ENCODE assay signal across 12 cellular contexts in genomic region chr12:22321620-22322019, GRCh38. TPM values are rescaled to one million over a fixed set of nuclear protein-coding genes. Genes with fewer than 3 reads are reported as not detected.
DNase-seq lines count a peak whose midpoint lies in the region; ATAC-seq and TF ChIP-seq lines count a peak whose summit lies in the region.
"Had no signal": no experiment of that assay in that cellular context is flagged by ENCODE, and none has a peak within 500 bp of the region (broad histone marks: within the 10 kb centered on the region; RNA-seq: fewer than 3 reads in every experiment).

No MANE protein-coding gene starts in this region.

- WGBS in trophoblast cell (ENCODE audit: extremely low coverage, insufficient coverage, insufficient read length) = no CpG with 5 or more reads among the region's 2 CpGs

- no peaks in the 10 kb centered on the region for H3K36me3 Mint-ChIP-seq in activated CD8-positive, alpha-beta T cell treated with anti-CD3 and anti-CD28 coated beads for 36 hours (ENCODE audit: low read depth)
- H3K36me3 Mint-ChIP-seq in activated CD8-positive, alpha-beta T cell treated with anti-CD3 and anti-CD28 coated beads, Interleukin-2, amount 10 ng/mL, durations not matched to agents 7 days and 5 days (ENCODE audit: low read depth) = no peaks in the 10 kb centered on the region

- no peak overlapping the region for H4K8ac ChIP-seq in trophoblast cell (ENCODE audit: low read depth, low read length)

- H3K27me3 ChIP-seq in OCI-LY3 (ENCODE audit: low read depth, low read length) (no peaks in the 10 kb centered on the region), trophoblast cell (ENCODE audit: insufficient read depth, low read length) (no peaks in the 10 kb centered on the region)

- peak overlapping the region; percentile 62 for H2AFZ ChIP-seq in OCI-LY3 (ENCODE audit: low read depth, low read length)
- H2AFZ ChIP-seq in trophoblast cell (ENCODE audit: insufficient read depth, low read length, poor library complexity) = no peak overlapping the region

- POLR2A ChIA-PET in activated CD8-positive, alpha-beta T cell treated with anti-CD3 and anti-CD28 coated beads for 36 hours (lab: Charles Lee) = interaction anchor here (1.5 kb wide), 1 partner anchor 13 kb away, joined by 3 read pairs; the partner anchor contains the start of gene ST8SIA1
- POLR2A ChIA-PET in activated CD8-positive, alpha-beta T cell treated with anti-CD3 and anti-CD28 coated beads, Interleukin-2, amount 10 ng/mL, durations not matched to agents 7 days and 5 days (lab: Charles Lee) = interaction anchor here (1.2 kb wide), 1 partner anchor 88 kb away, joined by 4 read pairs; no protein-coding TSS in a partner anchor
- POLR2A ChIA-PET in GM10248 (lab: Yijun Ruan, JAX) = no interaction called here

- no peaks in the 10 kb centered on the region for H3K79me2 ChIP-seq in OCI-LY3 (ENCODE audit: low read length)
- no peaks in the 10 kb centered on the region for H3K79me2 ChIP-seq in trophoblast cell (ENCODE audit: control insufficient read depth, insufficient read depth, low read length, poor library complexity)

- H2BK5ac ChIP-seq in trophoblast cell (ENCODE audit: low read depth, low read length, poor library complexity) = no peak overlapping the region

- H2BK120ac ChIP-seq in trophoblast cell (ENCODE audit: insufficient read depth, low read length, poor library complexity) = no peak overlapping the region

- H3K4me1 Mint-ChIP-seq in activated CD8-positive, alpha-beta T cell treated with anti-CD3 and anti-CD28 coated beads for 36 hours (ENCODE audit: low read depth) = peaks cover 6% of the 10 kb centered on the region
- no peaks in the 10 kb centered on the region for H3K4me1 Mint-ChIP-seq in activated CD8-positive, alpha-beta T cell treated with anti-CD3 and anti-CD28 coated beads, Interleukin-2, amount 10 ng/mL, durations not matched to agents 7 days and 5 days (ENCODE audit: low read depth)
- H3K4me1 Mint-ChIP-seq: activated B cell treated with CpG ODN at 0.5 μM for 24 hours had no signal

- H3K27ac ChIP-seq in OCI-LY3 (ENCODE audit: low read length) (no peak overlapping the region), trophoblast cell (ENCODE audit: low read depth, low read length) (no peak overlapping the region)

- H3K4me3 ChIP-seq in OCI-LY3 (ENCODE audit: low read length) = no peak overlapping the region
- no peak overlapping the region for H3K4me3 ChIP-seq in cardiac fibroblast (replicated peaks in 1 of 2; ENCODE audit: low read depth in 2 of 2, low read length in 2 of 2)
- no peak overlapping the region for H3K4me3 ChIP-seq in trophoblast cell (ENCODE audit: low read depth, low read length)

- CTCF ChIA-PET in activated CD8-positive, alpha-beta T cell treated with anti-CD3 and anti-CD28 coated beads for 36 hours (lab: Charles Lee) = interaction anchor here (0.9 kb wide), 1 partner anchor 9 kb away, joined by 3 read pairs; no protein-coding TSS in a partner anchor
- CTCF ChIA-PET in activated CD8-positive, alpha-beta T cell treated with anti-CD3 and anti-CD28 coated beads, Interleukin-2, amount 10 ng/mL, durations not matched to agents 7 days and 5 days (lab: Charles Lee) = interaction anchor here (1.0 kb wide), 2 partner anchors 14 to 32 kb away, joined by 3 read pairs; no protein-coding TSS in a partner anchor
- CTCF ChIA-PET in GM10248 (lab: Yijun Ruan, JAX) = no interaction called here

- H3K79me1 ChIP-seq in trophoblast cell (ENCODE audit: low read length) = no peaks in the 10 kb centered on the region

- no peaks in the 10 kb centered on the region for H3K36me3 ChIP-seq in OCI-LY3 (replicated peaks; ENCODE audit: low read depth, low read length)
- no peaks in the 10 kb centered on the region for H3K36me3 ChIP-seq in trophoblast cell (ENCODE audit: control insufficient read depth in 1 of 2, insufficient read depth in 2 of 2, low read length in 2 of 2)

- peak overlapping the region; percentile 9 for H3K27ac Mint-ChIP-seq in activated CD8-positive, alpha-beta T cell treated with anti-CD3 and anti-CD28 coated beads for 36 hours
- H3K27ac Mint-ChIP-seq in activated CD8-positive, alpha-beta T cell treated with anti-CD3 and anti-CD28 coated beads, Interleukin-2, amount 10 ng/mL, durations not matched to agents 7 days and 5 days = no peak overlapping the region
- H3K27ac Mint-ChIP-seq: activated B cell treated with CpG ODN at 0.5 μM for 24 hours had no signal

- H3K4me1 ChIP-seq in OCI-LY3 (ENCODE audit: low read length) (peaks cover 19% of the 10 kb centered on the region), trophoblast cell (ENCODE audit: control insufficient read depth in 1 of 2, insufficient read depth in 2 of 2, low read length in 2 of 2) (peaks cover 0 to 2% of the 10 kb centered on the region in 2 experiments)

- ATAC-seq in activated CD8-positive, alpha-beta T cell treated with anti-CD3 and anti-CD28 coated beads for 36 hours = peak; percentile 74
- no peak for ATAC-seq in activated CD8-positive, alpha-beta T cell treated with anti-CD3 and anti-CD28 coated beads, Interleukin-2, amount 10 ng/mL, durations not matched to agents 7 days and 5 days

- no peaks in the 10 kb centered on the region for H3K9me3 ChIP-seq in OCI-LY3 (ENCODE audit: insufficient read depth, low read length)
- no peaks in the 10 kb centered on the region for H3K9me3 ChIP-seq in trophoblast cell (ENCODE audit: insufficient read depth, low read depth, low read length)

- no peak overlapping the region for H3K14ac ChIP-seq in trophoblast cell (ENCODE audit: low read length)

- H4K20me1 ChIP-seq in OCI-LY3 (ENCODE audit: insufficient read depth, low read length) = no peaks in the 10 kb centered on the region

- H3K9me3 Mint-ChIP-seq in activated CD8-positive, alpha-beta T cell treated with anti-CD3 and anti-CD28 coated beads for 36 hours = no peaks in the 10 kb centered on the region
- no peaks in the 10 kb centered on the region for H3K9me3 Mint-ChIP-seq in activated CD8-positive, alpha-beta T cell treated with anti-CD3 and anti-CD28 coated beads, Interleukin-2, amount 10 ng/mL, durations not matched to agents 7 days and 5 days (ENCODE audit: insufficient read depth)

- H3K4me3 Mint-ChIP-seq in activated CD8-positive, alpha-beta T cell treated with anti-CD3 and anti-CD28 coated beads for 36 hours = no peak overlapping the region
- no peak overlapping the region for H3K4me3 Mint-ChIP-seq in activated CD8-positive, alpha-beta T cell treated with anti-CD3 and anti-CD28 coated beads, Interleukin-2, amount 10 ng/mL, durations not matched to agents 7 days and 5 days
- H3K4me3 Mint-ChIP-seq: activated B cell treated with CpG ODN at 0.5 μM for 24 hours had no signal

- no peak for TF ChIP-seq CTCF in activated CD8-positive, alpha-beta T cell treated with anti-CD3 and anti-CD28 coated beads for 36 hours (IDR thresholded peaks at IDR 0.05)
- TF ChIP-seq CTCF in OCI-LY3 (IDR thresholded peaks at IDR 0.05; ENCODE audit: low read depth, low read length) (no peak), cardiac fibroblast (IDR thresholded peaks at IDR 0.05; ENCODE audit: low read depth, low read length) (no peak), GM10248 (IDR thresholded peaks at IDR 0.05; ENCODE audit: control extremely low read depth, extremely low read depth, low read depth, missing control alignments) (no peak)

- no peak overlapping the region for H4K12ac ChIP-seq in trophoblast cell (ENCODE audit: low read depth, low read length)

- no peak overlapping the region for H3K18ac ChIP-seq in trophoblast cell (ENCODE audit: low read length)

- peak; percentile 37 for DNase-seq in activated CD8-positive, alpha-beta T cell treated with anti-CD3 and anti-CD28 coated beads for 36 hours
- DNase-seq in activated CD8-positive, alpha-beta T cell treated with anti-CD3 and anti-CD28 coated beads, Interleukin-2, amount 10 ng/mL, durations not matched to agents 7 days and 5 days = no peak
- DNase-seq in cardiac fibroblast (ENCODE audit: low read depth in 2 of 2) = peak; percentile 18 to 48
- DNase-seq in stimulated activated CD4-positive, alpha-beta T cell treated with anti-CD3 and anti-CD28 coated beads, Interleukin-4, amount 100 ng/mL, for 1 hour = peak; percentile 20
- DNase-seq in GM10248 (ENCODE audit: extremely low spot score) = no peak
- no peak for DNase-seq in trophoblast cell
- DNase-seq in NCI-H345 (lab: John Stamatoyannopoulos, UW) = no peak
- DNase-seq: ACHN, activated B cell treated with CpG ODN at 0.5 μM for 24 hours, GOT3, NCI-H446 treated with DMSO at 0.1 percent for 48 hours had no signal

- no peak overlapping the region for H4K91ac ChIP-seq in trophoblast cell (ENCODE audit: low read depth, low read length)

- H3K9ac ChIP-seq in OCI-LY3 (ENCODE audit: low read length) = no peak overlapping the region
- no peak overlapping the region for H3K9ac ChIP-seq in trophoblast cell (ENCODE audit: low read length)

- H2BK12ac ChIP-seq in trophoblast cell (ENCODE audit: low read length) = no peak overlapping the region

- no peak overlapping the region for H2AK5ac ChIP-seq in trophoblast cell (ENCODE audit: low read length)

- H3K4me2 ChIP-seq in OCI-LY3 (ENCODE audit: low read length) (peak overlapping the region; percentile 28; the same call in 1 of the 2 replicates), trophoblast cell (ENCODE audit: low read length) (no peak overlapping the region)

- intact Hi-C loops in activated CD8-positive, alpha-beta T cell treated with anti-CD3 and anti-CD28 coated beads for 36 hours (cut with micrococcal nuclease) = no loop called here

- H3K4ac ChIP-seq in trophoblast cell (ENCODE audit: low read depth, low read length) = no peak overlapping the region

- no peak overlapping the region for H3K23ac ChIP-seq in trophoblast cell (ENCODE audit: low read length)

- no peaks in the 10 kb centered on the region for H3K27me3 Mint-ChIP-seq in activated CD8-positive, alpha-beta T cell treated with anti-CD3 and anti-CD28 coated beads for 36 hours
- peaks cover 2% of the 10 kb centered on the region for H3K27me3 Mint-ChIP-seq in activated CD8-positive, alpha-beta T cell treated with anti-CD3 and anti-CD28 coated beads, Interleukin-2, amount 10 ng/mL, durations not matched to agents 7 days and 5 days (ENCODE audit: low read depth)

RNA-seq across cellular contexts. Expression of gene ST8SIA1, which starts 12.9 kb away (rescaled TPM):
- 1 to 10 TPM; 1.5 to 2.5 TPM for total RNA-seq in activated CD8-positive, alpha-beta T cell treated with anti-CD3 and anti-CD28 coated beads for 36 hours
- under 1 TPM; 0.29 to 0.34 TPM for total RNA-seq in activated CD8-positive, alpha-beta T cell treated with anti-CD3 and anti-CD28 coated beads, Interleukin-2, amount 10 ng/mL, durations not matched to agents 7 days and 5 days
- 0.35 and 0.48 TPM in 2 replicates for polyA plus RNA-seq in trophoblast cell (2013)

Comparison
In these comparisons a context has a peak if more than half of its experiments do, and no peak if none do; other contexts are left out.
1. DNase-seq: peak in activated CD8-positive, alpha-beta T cell treated with anti-CD3 and anti-CD28 coated beads for 36 hours (single experiment), cardiac fibroblast (2 of 2) and stimulated activated CD4-positive, alpha-beta T cell treated with anti-CD3 and anti-CD28 coated beads, Interleukin-4, amount 100 ng/mL, for 1 hour (single experiment); none in activated CD8-positive, alpha-beta T cell treated with anti-CD3 and anti-CD28 coated beads, Interleukin-2, amount 10 ng/mL, durations not matched to agents 7 days and 5 days (single experiment), GM10248 (single experiment), trophoblast cell (0 of 2) and NCI-H345 (single experiment).